In genomic region chr20:46021361-46022359, GRCh38 we compare ENCODE assay signal across 9 cellular contexts. TPM values are rescaled to one million over a fixed set of nuclear protein-coding genes. Genes with fewer than 3 reads are reported as not detected.
DNase-seq lines count a peak whose midpoint lies in the region; ATAC-seq and TF ChIP-seq lines count a peak whose summit lies in the region.
"Had no signal": no experiment of that assay in that cellular context is flagged by ENCODE, and none has a peak within 500 bp of the region (broad histone marks: within the 10 kb centered on the region; RNA-seq: fewer than 3 reads in every experiment).

No MANE protein-coding gene starts in this region.

- H3K4me3 ChIP-seq in SK-N-SH (ENCODE audit: low read depth in 2 of 2, low read length in 1 of 2) (peak overlapping the region; percentile 59 to 60), kidney epithelial cell (ENCODE audit: low read depth, low read length) (peak overlapping the region; percentile 47)

- H2AFZ ChIP-seq in SK-N-SH (ENCODE audit: low read depth): no peak overlapping the region

- no peak for TF ChIP-seq EP300 in SK-N-SH (IDR thresholded peaks at IDR 0.05; ENCODE audit: borderline replicate concordance in 1 of 2, low read depth in 1 of 2, low read length in 1 of 2)

- H3F3A ChIP-seq in SK-N-SH (replicated peaks; ENCODE audit: insufficient read depth): peaks cover 4% of the 10 kb centered on the region

- POLR2A ChIA-PET in SK-N-SH (lab: Yijun Ruan, JAX): no interaction called here

- peak; percentile 19; the same call in 1 of the 2 replicates for TF ChIP-seq RAD21 in SK-N-SH (IDR thresholded peaks at IDR 0.05; ENCODE audit: low read length)

- H3K79me2 ChIP-seq in SK-N-SH (ENCODE audit: insufficient read depth): no peaks in the 10 kb centered on the region

- H3K9me2 ChIP-seq in SK-N-SH: no peaks in the 10 kb centered on the region

- no peaks in the 10 kb centered on the region for H3K9me3 ChIP-seq in SK-N-SH

- peak; percentile 50 for DNase-seq in ELR (ENCODE audit: low read depth)
- DNase-seq in MV-4-11 (lab: John Stamatoyannopoulos, UW): peak; percentile 22
- DNase-seq in SK-N-SH: peak; percentile 99
- DNase-seq in kidney epithelial cell (ENCODE audit: low read depth): no peak
- no peak for DNase-seq in superior temporal gyrus (ENCODE audit: extremely low spot score)
- DNase-seq in HT-29 (ENCODE audit: low spot score): no peak

- H3K27me3 ChIP-seq in SK-N-SH (ENCODE audit: insufficient read depth) (no peaks in the 10 kb centered on the region), kidney epithelial cell (ENCODE audit: control insufficient read depth, insufficient read depth, low read length) (peaks cover 50% of the 10 kb centered on the region)

- H3K4me3 Mint-ChIP-seq in brain: peak overlapping the region; percentile 87 to 96 (median 89)
- H3K4me3 Mint-ChIP-seq in stimulated activated memory B cell treated with anti-CD40 and anti-IgM and Interleukin-4, amounts not matched to agents 10 μg/mL and 1 μg/mL and 100 μg/mL, for 72 hours: peak overlapping the region; percentile 75

- H3K9ac ChIP-seq in SK-N-SH: peak overlapping the region; percentile 65

- no peaks in the 10 kb centered on the region for H3K36me3 Mint-ChIP-seq in brain
- H3K36me3 Mint-ChIP-seq in stimulated activated memory B cell treated with anti-CD40 and anti-IgM and Interleukin-4, amounts not matched to agents 10 μg/mL and 1 μg/mL and 100 μg/mL, for 72 hours: no peaks in the 10 kb centered on the region

- peak overlapping the region in 1 of 2 experiments; percentile 86; a peak in 2 of 4 replicates for H3K27ac ChIP-seq in SK-N-SH (ENCODE audit: low read depth in 2 of 2, low read length in 1 of 2)

- peaks cover 0 to 3% (median 0%) of the 10 kb centered on the region in 5 experiments for H3K9me3 Mint-ChIP-seq in brain
- no peaks in the 10 kb centered on the region for H3K9me3 Mint-ChIP-seq in stimulated activated memory B cell treated with anti-CD40 and anti-IgM and Interleukin-4, amounts not matched to agents 10 μg/mL and 1 μg/mL and 100 μg/mL, for 72 hours

- H3K4me1 Mint-ChIP-seq in brain: peaks cover 49% of the 10 kb centered on the region
- H3K4me1 Mint-ChIP-seq in stimulated activated memory B cell treated with anti-CD40 and anti-IgM and Interleukin-4, amounts not matched to agents 10 μg/mL and 1 μg/mL and 100 μg/mL, for 72 hours: peaks cover 32% of the 10 kb centered on the region

- no peak for TF ChIP-seq CTCF in SK-N-SH (IDR thresholded peaks at IDR 0.05)
- TF ChIP-seq CTCF in brain (conservative IDR thresholded peaks at IDR 0.05): peak in 1 of 2 experiments; percentile 26
- TF ChIP-seq CTCF in kidney epithelial cell (IDR thresholded peaks at IDR 0.05; ENCODE audit: insufficient read depth, low read length, poor library complexity, severe bottlenecking): no peak

- peak overlapping the region in 4 of 5 experiments; percentile 68 to 92 (median 78) for H3K27ac Mint-ChIP-seq in brain
- H3K27ac Mint-ChIP-seq in stimulated activated memory B cell treated with anti-CD40 and anti-IgM and Interleukin-4, amounts not matched to agents 10 μg/mL and 1 μg/mL and 100 μg/mL, for 72 hours: no peak overlapping the region

- H3K36me3 ChIP-seq in SK-N-SH (replicated peaks in 1 of 2; ENCODE audit: control insufficient read depth in 1 of 2, insufficient read depth in 2 of 2, low read length in 1 of 2) (no peaks in the 10 kb centered on the region), kidney epithelial cell (ENCODE audit: control insufficient read depth, insufficient read depth, low read length) (no peaks in the 10 kb centered on the region)

- 11% methylated on average over 53 of the region's 71 CpGs for WGBS in SK-N-SH (ENCODE audit: low lambda C conversion rate)

- ATAC-seq in stimulated activated memory B cell treated with anti-CD40 and anti-IgM and Interleukin-4, amounts not matched to agents 10 μg/mL and 1 μg/mL and 100 μg/mL, for 72 hours: peak; percentile 61

- CTCF ChIA-PET in SK-N-SH (lab: Yijun Ruan, JAX): interaction anchor here (0.6 to 2.2 kb wide), 22 partner anchors 7 to 1230 kb away, joined by 3 to 13 read pairs (median 4); partner anchors contain the start of genes MMP9 and NCOA5

- H3K4me2 ChIP-seq in SK-N-SH: peak overlapping the region; percentile 84

- H4K20me1 ChIP-seq in SK-N-SH (ENCODE audit: insufficient read depth): peaks cover 2% of the 10 kb centered on the region; the same call in 1 of the 2 replicates

- peaks cover 31% of the 10 kb centered on the region for H3K27me3 Mint-ChIP-seq in brain
- H3K27me3 Mint-ChIP-seq in stimulated activated memory B cell treated with anti-CD40 and anti-IgM and Interleukin-4, amounts not matched to agents 10 μg/mL and 1 μg/mL and 100 μg/mL, for 72 hours: peaks cover 61% of the 10 kb centered on the region

- peaks cover 0 to 13% of the 10 kb centered on the region in 2 experiments; a peak in 1 of 4 replicates for H3K4me1 ChIP-seq in SK-N-SH (ENCODE audit: control insufficient read depth in 1 of 2, insufficient read depth in 2 of 2, low read depth in 1 of 2, low read length in 1 of 2)

TF ChIP-seq in SK-N-SH, 30 proteins besides CTCF, POLR2A, EP300 and RAD21:
- TF ChIP-seq TCF12 (IDR thresholded peaks at IDR 0.05) (no peak), FOSL2 (IDR thresholded peaks at IDR 0.05; ENCODE audit: borderline replicate concordance, low read depth) (no peak), NFIC (IDR thresholded peaks at IDR 0.05; ENCODE audit: borderline replicate concordance) (no peak), MEF2A (IDR thresholded peaks at IDR 0.05; ENCODE audit: borderline replicate concordance, low read depth) (no peak), RCOR1 (IDR thresholded peaks at IDR 0.05; ENCODE audit: low read length) (no peak), GATA2 (CRISPR knock-in tag; IDR thresholded peaks at IDR 0.05) (no peak), MXI1 (IDR thresholded peaks at IDR 0.05; ENCODE audit: low read depth, low read length) (no peak), RFX5 (IDR thresholded peaks at IDR 0.05; ENCODE audit: low read length) (no peak), NRF1 (IDR thresholded peaks at IDR 0.05; ENCODE audit: low read depth, low read length) (no peak), USF2 (IDR thresholded peaks at IDR 0.05; ENCODE audit: borderline replicate concordance, low read depth, low read length) (no peak), FOXJ3 (CRISPR knock-in tag; IDR thresholded peaks at IDR 0.05) (no peak), GABPA (IDR thresholded peaks at IDR 0.05; ENCODE audit: low read depth) (no peak), PBX3 (IDR thresholded peaks at IDR 0.05) (no peak), SMC3 (IDR thresholded peaks at IDR 0.05; ENCODE audit: low read depth, low read length) (no peak)

RNA-seq across cellular contexts. Expression of gene SLC12A5, which starts 7.4 kb away (rescaled TPM):
- polyA plus RNA-seq in SK-N-SH (2012; rRNA removed) (8.5 and 19.9 TPM in 2 replicates), brain (ENCODE audit: insufficient read depth, low read depth, low replicate concordance) (66.5 TPM)
- polyA plus RNA-seq in SK-N-SH (2012; cell fraction: cytosol; rRNA removed): 12.5 and 13.7 TPM in 2 replicates
- polyA plus RNA-seq in SK-N-SH (2012; cell fraction: nucleus; rRNA removed): 10.6 and 12.8 TPM in 2 replicates
- 1.3 TPM in 1 of 2 replicates, not detected in the other for total RNA-seq in kidney epithelial cell
- total RNA-seq in HT-29 (2014; rRNA removed; shearing (Covaris generic)): not detected in 2 replicates
- total RNA-seq: subcutaneous adipose tissue had no signal

RNA-seq across cellular contexts. Expression of gene MMP9, which starts 13.0 kb away (rescaled TPM):
- 0.18 and 0.23 TPM in 2 replicates for polyA plus RNA-seq in SK-N-SH (2012; rRNA removed)
- 0.09 and 0.12 TPM in 2 replicates for polyA plus RNA-seq in SK-N-SH (2012; cell fraction: cytosol; rRNA removed)
- 0.42 and 0.46 TPM in 2 replicates for polyA plus RNA-seq in SK-N-SH (2012; cell fraction: nucleus; rRNA removed)
- polyA plus RNA-seq in brain (ENCODE audit: insufficient read depth, low read depth, low replicate concordance): 1.8 TPM
- 33.8 and 39.5 TPM in 2 replicates for total RNA-seq in kidney epithelial cell
- not detected in 2 replicates for total RNA-seq in HT-29 (2014; rRNA removed; shearing (Covaris generic))

RNA-seq across cellular contexts. Expression of gene ZNF335, which starts 49.7 kb away (rescaled TPM):
- 8.5 and 11.7 TPM in 2 replicates for polyA plus RNA-seq in SK-N-SH (2012; rRNA removed)
- 3.0 and 4.5 TPM in 2 replicates for polyA plus RNA-seq in SK-N-SH (2012; cell fraction: cytosol; rRNA removed)
- polyA plus RNA-seq in SK-N-SH (2012; cell fraction: nucleus; rRNA removed): 47.8 and 52.8 TPM in 2 replicates
- polyA plus RNA-seq in brain (ENCODE audit: insufficient read depth, low read depth, low replicate concordance): 12.5 TPM
- 20.3 and 26.7 TPM in 2 replicates for total RNA-seq in kidney epithelial cell
- 39.2 and 44.8 TPM in 2 replicates for total RNA-seq in HT-29 (2014; rRNA removed; shearing (Covaris generic))

Comparison
In these comparisons a context has a peak if more than half of its experiments do, and no peak if none do; other contexts are left out.
1. DNase-seq: peak in ELR (single experiment), MV-4-11 (single experiment) and SK-N-SH (single experiment); none in kidney epithelial cell (single experiment), superior temporal gyrus (single experiment) and HT-29 (single experiment).
2. RNA of gene MMP9, which starts 13.0 kb away (total RNA-seq): 33.8 to 39.5 TPM in kidney epithelial cell; not detected in HT-29; every median in the first group is over 10 times any median in the second.